ENCODE assay signal across 8 cellular contexts in genomic region chr2:95402370-95403203, GRCh38. TPM values are rescaled to one million over a fixed set of nuclear protein-coding genes. Genes with fewer than 3 reads are reported as not detected.
DNase-seq lines count a peak whose midpoint lies in the region; ATAC-seq, FAIRE-seq and TF ChIP-seq lines count a peak whose summit lies in the region.

TSS of gene FAHD2A (plus strand) at chr2:95402708. CDS start at chr2:95405559, 2,851 bp downstream.

- TF ChIP-seq POLR2A in GM12891 (IDR thresholded peaks at IDR 0.05; ENCODE audit: low read depth, low read length), result no peak

- FAIRE-seq in GM12891 (lab: Jason Lieb, UNC) (peak; percentile 31), pancreas (lab: Jason Lieb, UNC) (no peak)

- peak within 1 kb of the TSS; percentile 74 to 90 (median 89) for H3K27ac ChIP-seq in pancreas
- H3K27ac ChIP-seq in tibial artery, result peak within 1 kb of the TSS; percentile 80 to 85

- H3K9me3 ChIP-seq in pancreas (no peaks in the 10 kb centered on the region), tibial artery (no peaks in the 10 kb centered on the region)

- H3K36me3 ChIP-seq in pancreas (no peaks in the 10 kb centered on the region), tibial artery (peaks cover 0 to 7% (median 0%) of the 10 kb centered on the region in 3 donors)

- DNase-seq in GM12891 (ENCODE audit: insufficient read length, low spot score) (peak; percentile 99), NCI-H1417 treated with DMSO at 0.1 percent for 48 hours (lab: John Stamatoyannopoulos, UW) (peak; percentile 49), SW 1271 (lab: John Stamatoyannopoulos, UW) (peak; percentile 76 to 88), Right ventricle myocardium inferior (ENCODE audit: missing footprints) (peak; percentile 99), pancreas (peak; percentile 96 to 99 (median 98)), tibial artery (peak; percentile 96 to 97)
- peak; percentile 94 for DNase-seq in activated naive CD8-positive, alpha-beta T cell treated with anti-CD3 and anti-CD28 coated beads, Interleukin-2, amount 50 U/mL, for 16 hours (ENCODE audit: low read depth, low spot score)

- H3K4me3 ChIP-seq in pancreas (peak within 1 kb of the TSS; percentile 50 to 93 (median 88)), tibial artery (peak within 1 kb of the TSS; percentile 85 to 87)

- H3K27me3 ChIP-seq in pancreas (no peaks in the 10 kb centered on the region), tibial artery (no peaks in the 10 kb centered on the region)

- TF ChIP-seq CTCF in pancreas (IDR thresholded peaks at IDR 0.05) (no peak), tibial artery (IDR thresholded peaks at IDR 0.05) (no peak)

- intact Hi-C loops in Right ventricle myocardium inferior (cut with DNase I), result loop anchor here (5.0 kb wide), 1 partner anchor 235 kb away; the partner anchor contains the start of gene ZNF2
- intact Hi-C loops in pancreas (cut with DNase I), result no loop called here
- intact Hi-C loops in tibial artery (cut with DNase I; ENCODE audit: low total_unique reads), result loop anchor here (5.0 kb wide), 1 partner anchor 55 kb away; no protein-coding TSS in a partner anchor

- WGBS in pancreas, 2 donors, result 0 to 1% methylated on average over 62 to 64 of the region's 64 CpGs

- H3K4me1 ChIP-seq in pancreas, result peaks cover 0 to 7% (median 0%) of the 10 kb centered on the region in 3 donors
- peaks cover 0 to 21% (median 13%) of the 10 kb centered on the region in 4 donors for H3K4me1 ChIP-seq in tibial artery

- ATAC-seq in HG02798 (IDR thresholded peaks at IDR 0.05; ENCODE audit: poor library complexity, unreplicated experiment), result peak; percentile 97
- ATAC-seq in Right ventricle myocardium inferior, result peak; percentile 98
- ATAC-seq in pancreas, result peak; percentile 96 to 99 (median 98)

TF ChIP-seq in GM12891, 5 proteins besides CTCF, POLR2A, EP300 and RAD21:
- no peak for TF ChIP-seq PAX5 (IDR thresholded peaks at IDR 0.05; ENCODE audit: insufficient read depth, low read length, severe bottlenecking)
- no peak for TF ChIP-seq SPI1 (IDR thresholded peaks at IDR 0.05; ENCODE audit: low read depth, low read length)
- TF ChIP-seq POLR2AphosphoS5 (IDR thresholded peaks at IDR 0.05; ENCODE audit: low read depth, low read length), result peak; percentile 35; the same call in 1 of the 2 replicates
- TF ChIP-seq POU2F2 (IDR thresholded peaks at IDR 0.05; ENCODE audit: low read depth, low read length), result no peak
TF ChIP-seq in GM12891: peak in this region for 1.

RNA-seq across cellular contexts. Expression of gene FAHD2A, which starts in this region (rescaled TPM):
- polyA plus RNA-seq in GM12891 (2012; ENCODE audit: low read depth, missing spikeins), result 19.9 TPM
- total RNA-seq in Right ventricle myocardium inferior, result 41.6 TPM
- 10 to 100 TPM; 15.4 to 22.2 (median 17.9) TPM for total RNA-seq in pancreas
- polyA plus RNA-seq in pancreas, result 10 to 100 TPM; 19.0 to 19.8 TPM

Comparison
In these comparisons a context has a peak if more than half of its experiments do, and no peak if none do; other contexts are left out.
1. Peak in every context shown above with its lines: DNase-seq, ATAC-seq, H3K4me3 ChIP-seq and H3K27ac ChIP-seq.
2. DNase-seq: peak in every context shown above with its lines; median percentile 99 in GM12891; 99 in Right ventricle myocardium inferior; 98 in pancreas; 96 in tibial artery; 94 in activated naive CD8-positive, alpha-beta T cell treated with anti-CD3 and anti-CD28 coated beads, Interleukin-2, amount 50 U/mL, for 16 hours; 82 in SW 1271; 49 in NCI-H1417 treated with DMSO at 0.1 percent for 48 hours.
3. intact Hi-C loops: an anchor here in Right ventricle myocardium inferior (5.0 kb wide) and tibial artery (5.0 kb wide); none called in pancreas.